In genomic region chr10:79149662-79150443, GRCh38 we compare ENCODE assay signal across 8 cellular contexts.
A peak's percentile ranks its signal among the peaks of the same experiment; 100 is the strongest.
DNase-seq lines count a peak whose midpoint lies in the region; ATAC-seq, FAIRE-seq and TF ChIP-seq lines count a peak whose summit lies in the region.

No MANE protein-coding gene starts in this region.

- no peaks in the 10 kb centered on the region for H3K27me3 Mint-ChIP-seq in astrocyte (ENCODE audit: low read depth, unreplicated experiment)

- no peak overlapping the region for H3K27ac Mint-ChIP-seq in astrocyte (ENCODE audit: unreplicated experiment)

- no peaks in the 10 kb centered on the region for H3K9me3 ChIP-seq in RWPE2 (ENCODE audit: severe bottlenecking)
- H3K9me3 ChIP-seq in astrocyte (ENCODE audit: insufficient read depth, low read depth, low read length), result no peaks in the 10 kb centered on the region

- peak overlapping the region; percentile 95 for H3K27ac ChIP-seq in RWPE2 (ENCODE audit: poor library complexity, severe bottlenecking)
- H3K27ac ChIP-seq in astrocyte (ENCODE audit: low read depth, low read length), result peak overlapping the region; percentile 95

- H3K4me3 Mint-ChIP-seq in astrocyte (ENCODE audit: unreplicated experiment), result no peak overlapping the region

- DNase-seq in RWPE2 (ENCODE audit: low spot score) (peak; percentile 96), astrocyte (ENCODE audit: low read depth) (no peak), kidney glomerular epithelial cell (lab: John Stamatoyannopoulos, UW) (peak; percentile 86), DMS79 treated with DMSO at 0.1 percent for 48 hours (lab: John Stamatoyannopoulos, UW) (no peak), Kasumi-1 (lab: John Stamatoyannopoulos, UW) (no peak)
- DNase-seq in stimulated activated CD4-positive, alpha-beta T cell treated with anti-CD3 and anti-CD28 coated beads, Interleukin-4, amount 100 ng/mL, for 1 hour, result peak; percentile 28

- H3K27me3 ChIP-seq in RWPE2 (ENCODE audit: insufficient read depth, poor library complexity, severe bottlenecking) (no peaks in the 10 kb centered on the region), astrocyte (ENCODE audit: insufficient read depth, low read length) (no peaks in the 10 kb centered on the region)

- H3K4me1 Mint-ChIP-seq in astrocyte (ENCODE audit: low read depth, unreplicated experiment), result peaks cover 25% of the 10 kb centered on the region

- peak overlapping the region; percentile 47 for H3K4me2 ChIP-seq in astrocyte (ENCODE audit: low read length)

- H4K20me1 ChIP-seq in astrocyte (ENCODE audit: insufficient read depth, low read length), result no peaks in the 10 kb centered on the region

- H3K9me3 Mint-ChIP-seq in astrocyte (ENCODE audit: unreplicated experiment), result no peaks in the 10 kb centered on the region

- H3K9ac ChIP-seq in astrocyte (ENCODE audit: low read length), result peak overlapping the region; percentile 73

- peak; percentile 87 for ATAC-seq in GM18868 (IDR thresholded peaks at IDR 0.05; ENCODE audit: unreplicated experiment)
- peak; percentile 48 for ATAC-seq in HG02970 (IDR thresholded peaks at IDR 0.05; ENCODE audit: low FRiP score, unreplicated experiment)
- peak; percentile 73 for ATAC-seq in RWPE2 (ENCODE audit: low read depth)

- TF ChIP-seq CTCF in RWPE2 (IDR thresholded peaks at IDR 0.05; ENCODE audit: poor library complexity, severe bottlenecking) (no peak), astrocyte (IDR thresholded peaks at IDR 0.05; ENCODE audit: insufficient read depth, low read depth, low read length) (no peak)

- H3K4me1 ChIP-seq in RWPE2 (ENCODE audit: insufficient read depth, poor library complexity, severe bottlenecking), result peaks cover 47% of the 10 kb centered on the region
- peaks cover 66% of the 10 kb centered on the region for H3K4me1 ChIP-seq in astrocyte (ENCODE audit: insufficient read depth, low read length)

- H3K4me3 ChIP-seq in RWPE2 (ENCODE audit: severe bottlenecking) (no peak overlapping the region), astrocyte (ENCODE audit: insufficient read depth, low read depth, low read length) (no peak overlapping the region)

- FAIRE-seq in astrocyte (lab: Jason Lieb, UNC), result no peak

- H3K36me3 Mint-ChIP-seq in astrocyte (ENCODE audit: low read depth, unreplicated experiment), result peaks cover 6% of the 10 kb centered on the region

- peaks cover 76% of the 10 kb centered on the region for H3K79me2 ChIP-seq in astrocyte (ENCODE audit: insufficient read depth, low read length)

- no peak overlapping the region for H2AFZ ChIP-seq in astrocyte (ENCODE audit: low read depth, low read length)

- H3K36me3 ChIP-seq in RWPE2 (ENCODE audit: low read depth), result no peaks in the 10 kb centered on the region
- no peaks in the 10 kb centered on the region for H3K36me3 ChIP-seq in astrocyte (ENCODE audit: insufficient read depth, low read length)

Comparison
In these comparisons a context has a peak if more than half of its experiments do, and no peak if none do; other contexts are left out.
1. DNase-seq: peak in RWPE2 (single experiment), kidney glomerular epithelial cell (single experiment) and stimulated activated CD4-positive, alpha-beta T cell treated with anti-CD3 and anti-CD28 coated beads, Interleukin-4, amount 100 ng/mL, for 1 hour (single experiment); none in astrocyte (single experiment), DMS79 treated with DMSO at 0.1 percent for 48 hours (single experiment) and Kasumi-1 (0 of 2).
2. Peak in every context shown above with its lines, with median percentiles within 50 percentile points of each other: ATAC-seq.